ENCODE assay signal across 1 cellular context in the genomic region with DNA sequence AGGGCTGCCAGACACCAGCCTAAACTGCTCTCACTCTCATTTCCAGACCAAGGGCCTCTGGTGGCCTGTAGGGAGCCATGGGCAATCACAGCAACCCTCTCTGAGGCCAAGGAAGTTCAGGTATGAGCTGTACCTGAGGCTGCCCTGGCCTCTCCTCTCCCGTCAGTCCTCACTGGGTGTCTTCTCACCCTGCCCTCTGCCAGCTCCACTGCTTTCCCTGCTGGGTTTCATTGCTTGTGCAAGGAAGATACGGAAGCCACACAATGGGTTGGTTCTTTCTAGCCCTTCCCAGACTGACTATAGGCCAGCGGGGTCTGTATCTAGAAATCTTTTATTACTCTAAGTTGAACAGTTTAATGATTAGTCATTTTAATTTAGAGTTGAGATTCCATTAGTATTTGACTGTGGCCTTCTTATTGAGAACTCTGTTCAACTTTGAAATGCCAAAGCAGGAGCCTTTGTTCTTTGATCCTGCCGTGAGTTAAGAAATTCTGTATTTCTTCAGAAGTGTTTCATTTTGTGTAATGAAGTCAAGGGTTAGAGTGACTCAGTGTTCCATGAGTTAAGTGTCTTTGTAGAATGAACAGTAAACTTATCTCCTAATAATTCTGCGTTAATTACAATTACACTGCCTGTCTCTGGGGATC.
TF ChIP-seq lines count a peak whose summit lies in the region.

No MANE protein-coding gene starts in this region.

TF ChIP-seq in SK-N-SH, 30 proteins besides CTCF, POLR2A, EP300 and RAD21 (continued from another document):
- no peak for TF ChIP-seq TCF12 (IDR thresholded peaks at IDR 0.05)
- no peak for TF ChIP-seq POLR2AphosphoS5 (IDR thresholded peaks at IDR 0.05; ENCODE audit: low read depth, low read length)
- TF ChIP-seq, protein P1, sequence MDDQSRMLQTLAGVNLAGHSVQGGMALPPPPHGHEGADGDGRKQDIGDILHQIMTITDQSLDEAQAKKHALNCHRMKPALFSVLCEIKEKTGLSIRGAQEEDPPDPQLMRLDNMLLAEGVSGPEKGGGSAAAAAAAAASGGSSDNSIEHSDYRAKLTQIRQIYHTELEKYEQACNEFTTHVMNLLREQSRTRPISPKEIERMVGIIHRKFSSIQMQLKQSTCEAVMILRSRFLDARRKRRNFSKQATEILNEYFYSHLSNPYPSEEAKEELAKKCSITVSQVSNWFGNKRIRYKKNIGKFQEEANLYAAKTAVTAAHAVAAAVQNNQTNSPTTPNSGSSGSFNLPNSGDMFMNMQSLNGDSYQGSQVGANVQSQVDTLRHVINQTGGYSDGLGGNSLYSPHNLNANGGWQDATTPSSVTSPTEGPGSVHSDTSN (IDR thresholded peaks at IDR 0.05): no peak
- no peak for TF ChIP-seq FOXM1 (IDR thresholded peaks at IDR 0.05; ENCODE audit: low read depth)
- TF ChIP-seq, protein P2, sequence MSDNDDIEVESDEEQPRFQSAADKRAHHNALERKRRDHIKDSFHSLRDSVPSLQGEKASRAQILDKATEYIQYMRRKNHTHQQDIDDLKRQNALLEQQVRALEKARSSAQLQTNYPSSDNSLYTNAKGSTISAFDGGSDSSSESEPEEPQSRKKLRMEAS (IDR thresholded peaks at IDR 0.05; ENCODE audit: low read depth): no peak
- TF ChIP-seq GABPA (IDR thresholded peaks at IDR 0.05; ENCODE audit: low read depth): no peak
